ENCODE assay signal across 13 cellular contexts in genomic region chr10:71475243-71475871, GRCh38.
DNase-seq lines count a peak whose midpoint lies in the region; ATAC-seq and FAIRE-seq lines count a peak whose summit lies in the region.
"Had no signal": no experiment of that assay in that cellular context is flagged by ENCODE, and none has a peak within 500 bp of the region (broad histone marks: within the 10 kb centered on the region; RNA-seq: fewer than 3 reads in every experiment).

No MANE protein-coding gene starts in this region.

- CTCF ChIA-PET in activated CD4-positive, alpha-beta memory T cell treated with anti-CD3 and anti-CD28 coated beads for 36 hours (lab: Charles Lee): no interaction called here

- POLR2A ChIA-PET in activated CD4-positive, alpha-beta memory T cell treated with anti-CD3 and anti-CD28 coated beads for 36 hours (lab: Charles Lee): no interaction called here

- FAIRE-seq in GM19239 (lab: Jason Lieb, UNC): no peak
- FAIRE-seq: A204.1, endometrium had no signal

- no peaks in the 10 kb centered on the region for H3K9me3 Mint-ChIP-seq in stimulated activated naive B cell treated with anti-CD40 and anti-IgM and Interleukin-4, amounts not matched to agents 10 μg/mL and 1 μg/mL and 100 μg/mL, for 72 hours
- no peaks in the 10 kb centered on the region for H3K9me3 Mint-ChIP-seq in activated CD4-positive, alpha-beta memory T cell treated with anti-CD3 and anti-CD28 coated beads for 36 hours
- H3K9me3 Mint-ChIP-seq: natural killer cell had no signal

- H3K27me3 Mint-ChIP-seq in stimulated activated naive B cell treated with anti-CD40 and anti-IgM and Interleukin-4, amounts not matched to agents 10 μg/mL and 1 μg/mL and 100 μg/mL, for 72 hours: peaks cover 6 to 11% of the 10 kb centered on the region in 2 donors
- H3K27me3 Mint-ChIP-seq in activated CD4-positive, alpha-beta memory T cell treated with anti-CD3 and anti-CD28 coated beads for 36 hours: peaks cover 3% of the 10 kb centered on the region

- H3K4me3 Mint-ChIP-seq in stimulated activated naive B cell treated with anti-CD40 and anti-IgM and Interleukin-4, amounts not matched to agents 10 μg/mL and 1 μg/mL and 100 μg/mL, for 72 hours: peak overlapping the region; percentile 71 to 77
- no peak overlapping the region for H3K4me3 Mint-ChIP-seq in activated CD4-positive, alpha-beta memory T cell treated with anti-CD3 and anti-CD28 coated beads for 36 hours
- H3K4me3 Mint-ChIP-seq: natural killer cell had no signal

- intact Hi-C loops in left ventricle myocardium superior (cut with micrococcal nuclease): no loop called here
- intact Hi-C loops in activated CD4-positive, alpha-beta memory T cell treated with anti-CD3 and anti-CD28 coated beads for 36 hours (cut with micrococcal nuclease): no loop called here

- H3K27ac Mint-ChIP-seq in stimulated activated naive B cell treated with anti-CD40 and anti-IgM and Interleukin-4, amounts not matched to agents 10 μg/mL and 1 μg/mL and 100 μg/mL, for 72 hours: peak overlapping the region; percentile 44
- no peak overlapping the region for H3K27ac Mint-ChIP-seq in activated CD4-positive, alpha-beta memory T cell treated with anti-CD3 and anti-CD28 coated beads for 36 hours

- H3K4me1 Mint-ChIP-seq in stimulated activated naive B cell treated with anti-CD40 and anti-IgM and Interleukin-4, amounts not matched to agents 10 μg/mL and 1 μg/mL and 100 μg/mL, for 72 hours: peaks cover 16 to 19% of the 10 kb centered on the region in 2 donors
- H3K4me1 Mint-ChIP-seq in activated CD4-positive, alpha-beta memory T cell treated with anti-CD3 and anti-CD28 coated beads for 36 hours (ENCODE audit: low read depth): no peaks in the 10 kb centered on the region

- ATAC-seq in left ventricle myocardium superior: peak; percentile 55
- peak; percentile 83 to 90 for ATAC-seq in stimulated activated naive B cell treated with anti-CD40 and anti-IgM and Interleukin-4, amounts not matched to agents 10 μg/mL and 1 μg/mL and 100 μg/mL, for 72 hours (replicated peaks)
- ATAC-seq: natural killer cell had no signal

- DNase-seq in SIG-M5 treated with dmso at 0.1 percent for 504 hours (lab: John Stamatoyannopoulos, UW; ENCODE audit: unreplicated experiment) (peak; percentile 53), SIG-M5 (lab: John Stamatoyannopoulos, UW) (no peak), NCI-H82 treated with DMSO at 0.1 percent for 48 hours (lab: John Stamatoyannopoulos, UW; ENCODE audit: unreplicated experiment) (peak; percentile 70), left ventricle myocardium superior (peak; percentile 50), GM19239 (ENCODE audit: insufficient read length, low spot score) (no peak), NCI-H510A treated with DMSO at 0.1 percent for 48 hours (lab: John Stamatoyannopoulos, UW) (no peak)
- peak; percentile 11 for DNase-seq in stimulated activated naive B cell treated with anti-CD40 and anti-IgM and Interleukin-4, amounts not matched to agents 10 μg/mL and 1 μg/mL and 100 μg/mL, for 72 hours
- DNase-seq in activated CD4-positive, alpha-beta memory T cell treated with anti-CD3 and anti-CD28 coated beads for 36 hours: no peak
- DNase-seq: amygdala, natural killer cell, NCI-H2107 had no signal

- no peaks in the 10 kb centered on the region for H3K36me3 Mint-ChIP-seq in stimulated activated naive B cell treated with anti-CD40 and anti-IgM and Interleukin-4, amounts not matched to agents 10 μg/mL and 1 μg/mL and 100 μg/mL, for 72 hours
- no peaks in the 10 kb centered on the region for H3K36me3 Mint-ChIP-seq in activated CD4-positive, alpha-beta memory T cell treated with anti-CD3 and anti-CD28 coated beads for 36 hours
- H3K36me3 Mint-ChIP-seq: natural killer cell had no signal

Comparison
In these comparisons a context has a peak if more than half of its experiments do, and no peak if none do; other contexts are left out.
1. DNase-seq: peak in SIG-M5 treated with dmso at 0.1 percent for 504 hours (single experiment), NCI-H82 treated with DMSO at 0.1 percent for 48 hours (single experiment), left ventricle myocardium superior (single experiment) and stimulated activated naive B cell treated with anti-CD40 and anti-IgM and Interleukin-4, amounts not matched to agents 10 μg/mL and 1 μg/mL and 100 μg/mL, for 72 hours (single experiment); none in SIG-M5 (single experiment), GM19239 (single experiment), NCI-H510A treated with DMSO at 0.1 percent for 48 hours (single experiment) and activated CD4-positive, alpha-beta memory T cell treated with anti-CD3 and anti-CD28 coated beads for 36 hours (single experiment).